In genomic region chr6:130937942-130938604, GRCh38 we compare ENCODE assay signal across 1 cellular context.
TF ChIP-seq lines count a peak whose summit lies in the region.

No MANE protein-coding gene starts in this region.

TF ChIP-seq in IMR-90, 13 proteins besides CTCF, POLR2A, EP300 and RAD21 (continued from another document):
- TF ChIP-seq, protein P1, sequence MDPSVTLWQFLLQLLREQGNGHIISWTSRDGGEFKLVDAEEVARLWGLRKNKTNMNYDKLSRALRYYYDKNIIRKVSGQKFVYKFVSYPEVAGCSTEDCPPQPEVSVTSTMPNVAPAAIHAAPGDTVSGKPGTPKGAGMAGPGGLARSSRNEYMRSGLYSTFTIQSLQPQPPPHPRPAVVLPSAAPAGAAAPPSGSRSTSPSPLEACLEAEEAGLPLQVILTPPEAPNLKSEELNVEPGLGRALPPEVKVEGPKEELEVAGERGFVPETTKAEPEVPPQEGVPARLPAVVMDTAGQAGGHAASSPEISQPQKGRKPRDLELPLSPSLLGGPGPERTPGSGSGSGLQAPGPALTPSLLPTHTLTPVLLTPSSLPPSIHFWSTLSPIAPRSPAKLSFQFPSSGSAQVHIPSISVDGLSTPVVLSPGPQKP (IDR thresholded peaks at IDR 0.05; ENCODE audit: borderline replicate concordance, low read depth, low read length) = no peak
- TF ChIP-seq MXI1 (IDR thresholded peaks at IDR 0.05; ENCODE audit: borderline replicate concordance, low read depth, low read length) (no peak), SMC3 (IDR thresholded peaks at IDR 0.05; ENCODE audit: low read depth, low read length) (no peak), RFX5 (IDR thresholded peaks at IDR 0.05; ENCODE audit: low read depth, low read length) (no peak), BHLHE40 (IDR thresholded peaks at IDR 0.05; ENCODE audit: low read depth, low read length) (no peak), MAFK (IDR thresholded peaks at IDR 0.05; ENCODE audit: low read depth, low read length) (no peak)
